15 cellular contexts compared by ENCODE assay signal in genomic region chr18:3224223-3224622, GRCh38.
"Had no signal": no experiment of that assay in that cellular context is flagged by ENCODE, and none has a peak within 500 bp of the region (broad histone marks: within the 10 kb centered on the region; RNA-seq: fewer than 3 reads in every experiment).

No MANE protein-coding gene starts in this region.

- H3K36me3 Mint-ChIP-seq: type B pancreatic cell had no signal

- H3K4me3 Mint-ChIP-seq: immature natural killer cell; naive thymus-derived CD4-positive, alpha-beta T cell; nephron progenitor cell; type B pancreatic cell had no signal

- H3K4me1 Mint-ChIP-seq: immature natural killer cell had no signal

- DNase-seq: cortex of kidney; dorsolateral prefrontal cortex; effector CD8-positive, alpha-beta T cell; immature natural killer cell; mammary epithelial cell; naive thymus-derived CD4-positive, alpha-beta T cell; nephron progenitor cell; right cardiac atrium; stimulated activated CD4-positive, alpha-beta T cell treated with anti-CD3 and anti-CD28 coated beads, Interleukin-2, amount 100 ng/mL, for 48 hours; stimulated activated naive CD4-positive, alpha-beta T cell treated with Interleukin-2 at 50 U/mL for 16 hours; uterus had no signal

- H3K27me3 Mint-ChIP-seq: naive thymus-derived CD4-positive, alpha-beta T cell had no signal

- H3K4me3 ChIP-seq: dorsolateral prefrontal cortex, gastrocnemius medialis, smooth muscle cell, uterus had no signal

- ATAC-seq: gastrocnemius medialis; naive thymus-derived CD4-positive, alpha-beta T cell had no signal

- H3K4me1 ChIP-seq: uterus had no signal

- H3K9me3 ChIP-seq: gastrocnemius medialis, uterus had no signal

- H3K9me3 Mint-ChIP-seq: immature natural killer cell; naive thymus-derived CD4-positive, alpha-beta T cell; nephron progenitor cell; type B pancreatic cell had no signal

- H3K36me3 ChIP-seq: gastrocnemius medialis, uterus had no signal

- H3K27me3 ChIP-seq: dorsolateral prefrontal cortex, gastrocnemius medialis, uterus had no signal

- H3K4me2 ChIP-seq: smooth muscle cell had no signal

- FAIRE-seq: keratinocyte had no signal

- H3K27ac Mint-ChIP-seq: immature natural killer cell; naive thymus-derived CD4-positive, alpha-beta T cell; nephron progenitor cell; type B pancreatic cell had no signal

- H3K27ac ChIP-seq: dorsolateral prefrontal cortex, uterus had no signal
